16 cellular contexts compared by ENCODE assay signal in the genomic region with DNA sequence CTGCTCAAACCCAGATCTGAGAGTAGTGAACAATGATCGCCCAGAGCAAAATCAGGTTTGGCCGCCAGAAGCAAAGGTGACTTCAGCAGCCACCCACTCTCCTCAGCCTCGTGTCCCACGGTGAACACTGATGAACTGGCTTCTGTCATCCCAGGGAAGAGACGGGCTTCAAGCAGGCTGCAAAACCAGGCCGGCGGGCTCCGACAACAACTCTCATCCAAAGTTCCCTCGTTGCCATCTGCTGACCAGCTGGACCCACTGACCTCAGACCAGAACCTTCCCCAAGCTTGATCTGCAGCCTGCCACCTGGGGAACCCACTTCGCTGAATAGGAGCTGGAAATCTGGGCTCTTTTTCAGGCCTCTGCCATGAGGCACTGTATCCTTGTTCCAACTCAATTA.
"Had no signal": no experiment of that assay in that cellular context is flagged by ENCODE, and none has a peak within 500 bp of the region (broad histone marks: within the 10 kb centered on the region; RNA-seq: fewer than 3 reads in every experiment).

No MANE protein-coding gene starts in this region.

- DNase-seq: esophagus squamous epithelium; glutamatergic neuron; left lung; lower lobe of right lung; midbrain; small intestine; stimulated activated CD4-positive, alpha-beta T cell treated with anti-CD3 and anti-CD28 coated beads, Interleukin-4, amount 100 ng/mL, for 1 hour; stimulated activated CD8-positive, alpha-beta memory T cell treated with anti-CD3 and anti-CD28 coated beads, Interleukin-4, amount 100 ng/mL, for 48 hours; stimulated activated naive CD8-positive, alpha-beta T cell treated with anti-CD3 and anti-CD28 coated beads, Interleukin-15, amount 100 ng/mL, for 72 hours; transverse colon had no signal

- H3K36me3 ChIP-seq: esophagus squamous epithelium, gastroesophageal sphincter, left lung, lower lobe of right lung, neutrophil, thoracic aorta, transverse colon had no signal

- H3K27me3 Mint-ChIP-seq: memory B cell had no signal

- H3K9me3 Mint-ChIP-seq: memory B cell; natural killer cell treated with Interleukin-12 subunit alpha and Interleukin-12 subunit beta and Interleukin-15 and Interleukin-18, amount 100 ng/mL, for 72 hours; stimulated activated effector memory CD8-positive, alpha-beta T cell treated with anti-CD3 and anti-CD28 coated beads, Interleukin-12 subunit alpha, Interleukin-12 subunit beta, amount 100 ng/mL, for 72 hours; stimulated activated naive CD8-positive, alpha-beta T cell treated with anti-CD3 and anti-CD28 coated beads, Interleukin-15, amount 100 ng/mL, for 72 hours had no signal

- H3K9me3 ChIP-seq: esophagus squamous epithelium, gastroesophageal sphincter, left lung, lower lobe of right lung, neutrophil, thoracic aorta, transverse colon had no signal

- H3K36me3 Mint-ChIP-seq: memory B cell; natural killer cell treated with Interleukin-12 subunit alpha and Interleukin-12 subunit beta and Interleukin-15 and Interleukin-18, amount 100 ng/mL, for 72 hours; stimulated activated effector memory CD8-positive, alpha-beta T cell treated with anti-CD3 and anti-CD28 coated beads, Interleukin-12 subunit alpha, Interleukin-12 subunit beta, amount 100 ng/mL, for 72 hours had no signal

- H3K27ac ChIP-seq: esophagus squamous epithelium, gastroesophageal sphincter, left lung, lower lobe of right lung, neutrophil, thoracic aorta, transverse colon had no signal

- H3K27me3 ChIP-seq: esophagus squamous epithelium, gastroesophageal sphincter, left lung, transverse colon had no signal

- H3K27ac Mint-ChIP-seq: memory B cell; natural killer cell treated with Interleukin-12 subunit alpha and Interleukin-12 subunit beta and Interleukin-15 and Interleukin-18, amount 100 ng/mL, for 72 hours; stimulated activated effector memory CD8-positive, alpha-beta T cell treated with anti-CD3 and anti-CD28 coated beads, Interleukin-12 subunit alpha, Interleukin-12 subunit beta, amount 100 ng/mL, for 72 hours; stimulated activated naive CD8-positive, alpha-beta T cell treated with anti-CD3 and anti-CD28 coated beads, Interleukin-15, amount 100 ng/mL, for 72 hours had no signal

- H3K4me3 ChIP-seq: esophagus squamous epithelium, gastroesophageal sphincter, left lung, lower lobe of right lung, thoracic aorta, transverse colon had no signal

- H3K4me3 Mint-ChIP-seq: memory B cell; natural killer cell treated with Interleukin-12 subunit alpha and Interleukin-12 subunit beta and Interleukin-15 and Interleukin-18, amount 100 ng/mL, for 72 hours; stimulated activated effector memory CD8-positive, alpha-beta T cell treated with anti-CD3 and anti-CD28 coated beads, Interleukin-12 subunit alpha, Interleukin-12 subunit beta, amount 100 ng/mL, for 72 hours; stimulated activated naive CD8-positive, alpha-beta T cell treated with anti-CD3 and anti-CD28 coated beads, Interleukin-15, amount 100 ng/mL, for 72 hours had no signal
